In the genomic region with DNA sequence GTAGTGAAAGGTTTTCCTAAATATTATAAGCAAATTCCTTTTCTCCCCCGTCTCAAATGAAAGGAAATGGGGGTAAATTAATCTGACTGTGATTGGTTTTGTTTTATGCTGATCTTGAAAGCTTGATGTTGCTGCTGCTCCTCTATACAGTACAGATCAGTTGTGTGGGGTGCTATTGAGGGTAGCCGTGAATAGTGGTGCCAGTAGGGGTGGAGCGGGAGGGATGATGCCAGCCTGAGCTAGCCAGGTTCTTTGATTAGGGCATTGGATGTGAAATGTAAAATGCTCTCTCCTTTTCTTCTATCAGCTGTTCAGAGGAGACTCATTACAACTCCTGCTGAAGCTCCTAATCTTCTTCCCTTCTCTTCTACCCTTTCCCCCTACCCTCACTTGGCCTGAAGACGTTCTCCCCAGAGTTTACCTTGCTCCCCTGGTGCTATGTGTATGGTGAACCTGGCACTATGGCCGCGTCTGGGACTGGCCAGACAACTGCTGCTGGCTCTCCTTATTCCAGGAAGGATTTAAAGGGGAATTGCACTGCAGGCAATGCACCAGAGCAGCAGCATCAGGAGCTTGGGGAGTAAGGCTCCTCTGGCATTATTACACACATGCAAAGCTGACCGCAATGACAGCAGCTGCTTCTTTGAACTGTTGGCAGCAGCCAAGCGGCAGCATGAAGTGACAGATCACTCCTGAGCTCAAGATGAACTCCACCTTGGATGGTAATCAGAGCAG, we compare ENCODE assay signal across 12 cellular contexts. TPM values are rescaled to one million over a fixed set of nuclear protein-coding genes. Genes with fewer than 3 reads are reported as not detected.
A peak's percentile ranks its signal among the peaks of the same experiment; 100 is the strongest.
DNase-seq lines count a peak whose midpoint lies in the region; TF ChIP-seq lines count a peak whose summit lies in the region.
"Had no signal": no experiment of that assay in that cellular context is flagged by ENCODE, and none has a peak within 500 bp of the region (broad histone marks: within the 10 kb centered on the region; RNA-seq: fewer than 3 reads in every experiment).

No MANE protein-coding gene starts in this region.

- POLR2A ChIA-PET in MCF 10A (lab: Yijun Ruan, JAX), result interaction anchor here (0.7 kb wide), 1 partner anchor 58 kb away, joined by 3 read pairs; no protein-coding TSS in a partner anchor

- no peaks in the 10 kb centered on the region for H3K9me3 Mint-ChIP-seq in MCF 10A (ENCODE audit: unreplicated experiment)

- DNase-seq in Ammon's horn (ENCODE audit: low spot score) (peak; percentile 27), SK-N-MC (ENCODE audit: low read depth, low spot score) (no peak), head of caudate nucleus (peak in 25 of 42 donors; percentile 11 to 63 (median 32)), ovary (no peak), DMS79 treated with DMSO at 0.1 percent for 48 hours (lab: John Stamatoyannopoulos, UW) (no peak), islet precursor cell (no peak), NOMO-1 treated with DMSO at 0.1 percent for 48 hours (lab: John Stamatoyannopoulos, UW; ENCODE audit: unreplicated experiment) (no peak), MCF 10A (ENCODE audit: unreplicated experiment) (no peak)
- DNase-seq: mammary epithelial cell, NCI-H2029, small intestine had no signal

- no peak for TF ChIP-seq CTCF in ovary (IDR thresholded peaks at IDR 0.05)
- no peak for TF ChIP-seq CTCF in MCF 10A (IDR thresholded peaks at IDR 0.05; ENCODE audit: unreplicated experiment)

- H3K36me3 ChIP-seq in SK-N-MC (ENCODE audit: insufficient read depth, low read length) (peaks cover 41% of the 10 kb centered on the region), ovary (no peaks in the 10 kb centered on the region)
- H3K36me3 ChIP-seq: breast epithelium had no signal

- peaks cover 13% of the 10 kb centered on the region for H3K4me1 Mint-ChIP-seq in MCF 10A (ENCODE audit: insufficient read depth, unreplicated experiment)

- peaks cover 6% of the 10 kb centered on the region for H3K36me3 Mint-ChIP-seq in MCF 10A (ENCODE audit: insufficient read depth, unreplicated experiment)

- H3K9ac ChIP-seq in SK-N-MC (ENCODE audit: insufficient read length), result no peak overlapping the region

- H3K9me3 ChIP-seq in SK-N-MC (ENCODE audit: low read depth, low read length) (no peaks in the 10 kb centered on the region), ovary (no peaks in the 10 kb centered on the region)
- H3K9me3 ChIP-seq: breast epithelium had no signal

- 26 to 48% (median 32%) methylated on average over 8 of the region's 8 CpGs for WGBS in ovary, 3 donors

- no peak overlapping the region for H3K4me3 Mint-ChIP-seq in MCF 10A (ENCODE audit: unreplicated experiment)

- TF ChIP-seq POLR2A in ovary (IDR thresholded peaks at IDR 0.05), result no peak

- no peaks in the 10 kb centered on the region for H3K27me3 Mint-ChIP-seq in MCF 10A (ENCODE audit: insufficient read depth, unreplicated experiment)

- BruUV-seq in MCF 10A (replicated peaks; lab: Mats Ljungman, UMichigan), result no TSS peak

- no peaks in the 10 kb centered on the region for H3K27me3 ChIP-seq in ovary
- H3K27me3 ChIP-seq: breast epithelium had no signal

- CTCF ChIA-PET in MCF 10A (lab: Yijun Ruan, JAX), result interaction anchor here (0.6 kb wide), 1 partner anchor 49 kb away, joined by 3 read pairs; no protein-coding TSS in a partner anchor

- intact Hi-C loops in head of caudate nucleus (cut with DNase I) (no loop called here), ovary (cut with DNase I) (no loop called here), MCF 10A (cut with micrococcal nuclease) (no loop called here)

- peaks cover 3% of the 10 kb centered on the region for H3K4me1 ChIP-seq in ovary (ENCODE audit: insufficient read depth)
- H3K4me1 ChIP-seq: breast epithelium had no signal

- no peak for TF ChIP-seq EP300 in ovary (IDR thresholded peaks at IDR 0.05)

- H3K27ac Mint-ChIP-seq in MCF 10A (ENCODE audit: low read depth, unreplicated experiment), result no peak overlapping the region

- H3K4me3 ChIP-seq in SK-N-MC (peak overlapping the region; percentile 25; the same call in 1 of the 2 replicates), ovary (peak overlapping the region; percentile 10)

- peak overlapping the region; percentile 37; the same call in 1 of the 2 replicates for H3K27ac ChIP-seq in SK-N-MC
- no peak overlapping the region for H3K27ac ChIP-seq in ovary
- H3K27ac ChIP-seq: breast epithelium had no signal

RNA-seq across cellular contexts. Expression of a gene that starts 0.6 kb away (rescaled TPM):
- 1 to 10 TPM in 5 of 7 donors, not detected in 2; 1.4 to 2.4 (median 1.9) TPM for total RNA-seq in ovary
- polyA plus RNA-seq in ovary, result under 1 TPM; 0.39 to 0.60 TPM
- 0.37 TPM in 1 of 2 replicates, not detected in the other for total RNA-seq in MCF 10A (2022)
- polyA plus RNA-seq: mammary epithelial cell had no signal

Comparison
In these comparisons a context has a peak if more than half of its experiments do, and no peak if none do; other contexts are left out.
1. DNase-seq: peak in Ammon's horn (single experiment) and head of caudate nucleus (25 of 42); none in SK-N-MC (single experiment), ovary (0 of 5), DMS79 treated with DMSO at 0.1 percent for 48 hours (single experiment), islet precursor cell (single experiment), NOMO-1 treated with DMSO at 0.1 percent for 48 hours (single experiment) and MCF 10A (single experiment).